Comparison of ENCODE assay signal across 1 cellular context in genomic region chr1:99768525-99769382, GRCh38.
TF ChIP-seq lines count a peak whose summit lies in the region.

No MANE protein-coding gene starts in this region.

TF ChIP-seq in HCT116, 20 proteins besides CTCF, POLR2A, EP300 and RAD21:
- TF ChIP-seq ELF1 (IDR thresholded peaks at IDR 0.05; ENCODE audit: borderline replicate concordance, low read depth) (no peak), ATF3 (IDR thresholded peaks at IDR 0.05) (no peak), EZH2phosphoT487 (IDR thresholded peaks at IDR 0.05; ENCODE audit: borderline replicate concordance) (no peak), FOSL1 (IDR thresholded peaks at IDR 0.05; ENCODE audit: low read depth) (no peak)
